ENCODE assay signal across 17 cellular contexts in genomic region chr14:101009531-101009930, GRCh38.
DNase-seq lines count a peak whose midpoint lies in the region; ATAC-seq and TF ChIP-seq lines count a peak whose summit lies in the region.
"Had no signal": no experiment of that assay in that cellular context is flagged by ENCODE, and none has a peak within 500 bp of the region (broad histone marks: within the 10 kb centered on the region; RNA-seq: fewer than 3 reads in every experiment).

No MANE protein-coding gene starts in this region.

- H2AK5ac ChIP-seq in H9 (ENCODE audit: insufficient read length, low read length) (no peak overlapping the region), neuronal stem cell (ENCODE audit: low read depth, low read length) (no peak overlapping the region)

- H2BK120ac ChIP-seq in H9 (ENCODE audit: low read depth, low read length, poor library complexity, severe bottlenecking): no peak overlapping the region
- no peak overlapping the region for H2BK120ac ChIP-seq in neuronal stem cell (ENCODE audit: low read depth, low read length)

- H4K20me1 ChIP-seq in H9 (ENCODE audit: control insufficient read depth, insufficient read depth, insufficient read length): no peaks in the 10 kb centered on the region
- H4K20me1 ChIP-seq: BLaER1 had no signal

- H2BK12ac ChIP-seq in H9 (ENCODE audit: insufficient read length, low read depth, low read length) (no peak overlapping the region), neuronal stem cell (ENCODE audit: low read length) (no peak overlapping the region)

- no peak overlapping the region for H2BK5ac ChIP-seq in H9 (ENCODE audit: insufficient read length, low read length)
- no peak overlapping the region for H2BK5ac ChIP-seq in neuronal stem cell (ENCODE audit: low read length)

- H3K23me2 ChIP-seq in H9 (ENCODE audit: insufficient read length, low read depth, low read length, poor library complexity, severe bottlenecking): no peaks in the 10 kb centered on the region

- H2BK15ac ChIP-seq in H9 (ENCODE audit: low read depth, low read length): no peak overlapping the region
- no peak overlapping the region for H2BK15ac ChIP-seq in neuronal stem cell (ENCODE audit: low read length)

- H3K79me1 ChIP-seq in H9 (ENCODE audit: insufficient read depth, low read depth, low read length, poor library complexity, severe bottlenecking) (no peaks in the 10 kb centered on the region), neuronal stem cell (ENCODE audit: low read depth, low read length) (no peaks in the 10 kb centered on the region)

- no peaks in the 10 kb centered on the region for H3K79me2 ChIP-seq in H9 (ENCODE audit: insufficient read depth, low read length)

- H3K36me3 Mint-ChIP-seq in H9 (ENCODE audit: insufficient read depth in 1 of 3, low read depth in 3 of 3): peaks cover 0 to 6% (median 3%) of the 10 kb centered on the region in 3 experiments; a peak in 1 of 7 replicates
- H3K36me3 Mint-ChIP-seq in endodermal cell (ENCODE audit: low read depth): no peaks in the 10 kb centered on the region
- H3K36me3 Mint-ChIP-seq: CD4-positive, alpha-beta memory T cell had no signal

- H3K4me3 Mint-ChIP-seq in H9: peak overlapping the region in 1 of 2 experiments; percentile 40; a peak in 1 of 5 replicates
- no peak overlapping the region for H3K4me3 Mint-ChIP-seq in endodermal cell

- H2AFZ ChIP-seq in H9 (ENCODE audit: low read length) (no peak overlapping the region), neuronal stem cell (ENCODE audit: low read length) (no peak overlapping the region)

- H3K4me1 Mint-ChIP-seq in H9 (peaks cover 7 to 8% of the 10 kb centered on the region in 2 experiments; a peak in 3 of 4 replicates), endodermal cell (no peaks in the 10 kb centered on the region)
- H3K4me1 Mint-ChIP-seq: CD4-positive, alpha-beta memory T cell had no signal

- no peaks in the 10 kb centered on the region for H3K9me3 ChIP-seq in H9 (ENCODE audit: control insufficient read depth, low read depth, low read length)
- H3K9me3 ChIP-seq in endodermal cell (ENCODE audit: control insufficient read depth, low read length): no peaks in the 10 kb centered on the region
- H3K9me3 ChIP-seq in neuronal stem cell (replicated peaks in 1 of 2; ENCODE audit: control insufficient read depth in 2 of 2, insufficient read depth in 1 of 2, low read depth in 1 of 2, low read length in 2 of 2): peaks cover 0 to 6% of the 10 kb centered on the region in 2 donors
- peaks cover 4% of the 10 kb centered on the region for H3K9me3 ChIP-seq in mucosa of descending colon
- H3K9me3 ChIP-seq: A549 had no signal

- intact Hi-C loops in mucosa of descending colon (cut with DNase I, micrococcal nuclease): no loop called here

- H3K56ac ChIP-seq in H9 (ENCODE audit: insufficient read length, low read depth, low read length): no peak overlapping the region

- no peak overlapping the region for H3K4me3 ChIP-seq in endodermal cell (ENCODE audit: low read length)
- no peak overlapping the region for H3K4me3 ChIP-seq in neuronal stem cell (ENCODE audit: low read length in 2 of 2)
- H3K4me3 ChIP-seq in mucosa of descending colon: no peak overlapping the region
- H3K4me3 ChIP-seq: A549, BLaER1, K562 had no signal

- H3K27me3 Mint-ChIP-seq in H9 (ENCODE audit: low read depth): peaks cover 5% of the 10 kb centered on the region
- H3K27me3 Mint-ChIP-seq in endodermal cell (ENCODE audit: insufficient read depth): peaks cover 1% of the 10 kb centered on the region

- H3K9me3 Mint-ChIP-seq in H9: peaks cover 8 to 12% of the 10 kb centered on the region in 2 experiments
- peaks cover 12% of the 10 kb centered on the region for H3K9me3 Mint-ChIP-seq in endodermal cell

- no peak overlapping the region for H3K9ac ChIP-seq in H9 (ENCODE audit: extremely low read depth, insufficient read length, low read length)
- H3K9ac ChIP-seq in endodermal cell (ENCODE audit: extremely low read depth, low read length, poor library complexity, severe bottlenecking): no peak overlapping the region
- H3K9ac ChIP-seq in neuronal stem cell (ENCODE audit: low read depth, low read length, poor library complexity): no peak overlapping the region
- H3K9ac ChIP-seq: BLaER1 had no signal

- H4K91ac ChIP-seq in H9 (ENCODE audit: insufficient read length, low read depth, low read length) (no peak overlapping the region), neuronal stem cell (ENCODE audit: low read depth, low read length, poor library complexity) (no peak overlapping the region)

- DNase-seq in AG08396 (ENCODE audit: low spot score) (peak; percentile 1), H9 (peak; percentile 12), endodermal cell (peak; percentile 27), neuronal stem cell (ENCODE audit: low spot score) (no peak), mucosa of descending colon (no peak), OCI-M2 (lab: John Stamatoyannopoulos, UW; ENCODE audit: unreplicated experiment) (no peak), dedifferentiated amniotic fluid mesenchymal stem cell (ENCODE audit: extremely low spot score) (no peak)
- DNase-seq: CD4-positive, alpha-beta memory T cell; EL; NCI-H1105; NCI-H2081; NK-92 treated with Interleukin-12 subunit alpha and Interleukin-12 subunit beta, amount 100 ng/mL, for 24 hours had no signal

- H2BK20ac ChIP-seq in H9 (ENCODE audit: low read depth, low read length, poor library complexity, severe bottlenecking): no peak overlapping the region

- no peak overlapping the region for H3K4me2 ChIP-seq in H9 (ENCODE audit: insufficient read depth, insufficient read length, low read length)
- no peak overlapping the region for H3K4me2 ChIP-seq in neuronal stem cell (ENCODE audit: insufficient read depth, low read length, poor library complexity, severe bottlenecking)
- H3K4me2 ChIP-seq: A549, BLaER1 had no signal

- WGBS in H9 (ENCODE audit: extremely low coverage, insufficient read length, low lambda C conversion rate): no CpG with 5 or more reads among the region's 5 CpGs
- WGBS in endodermal cell (ENCODE audit: insufficient coverage in 1 of 2, insufficient read length in 1 of 2), 2 experiments: 91 to 100% methylated on average over 2 to 5 of the region's 5 CpGs
- no CpG with 5 or more reads among the region's 5 CpGs for WGBS in neuronal stem cell (ENCODE audit: extremely low coverage in 2 of 2, insufficient read length in 2 of 2, insufficient replicate concordance in 1 of 2), 2 donors

- H3K14ac ChIP-seq in H9 (ENCODE audit: insufficient read depth, low read length): no peak overlapping the region; the same call in 1 of the 2 replicates
- H3K14ac ChIP-seq in neuronal stem cell (ENCODE audit: low read length): no peak overlapping the region

- H3K4me1 ChIP-seq in H9 (ENCODE audit: insufficient read depth, low read length) (no peaks in the 10 kb centered on the region), endodermal cell (ENCODE audit: control insufficient read depth, insufficient read depth, low read length) (no peaks in the 10 kb centered on the region), neuronal stem cell (ENCODE audit: control insufficient read depth in 2 of 2, insufficient read depth in 1 of 2, low read depth in 1 of 2, low read length in 2 of 2) (peaks cover 0 to 2% of the 10 kb centered on the region in 2 donors), mucosa of descending colon (ENCODE audit: low read depth) (no peaks in the 10 kb centered on the region)
- H3K4me1 ChIP-seq: A549 had no signal

- H3K18ac ChIP-seq in H9 (ENCODE audit: insufficient read length, low read depth, low read length): no peak overlapping the region
- H3K18ac ChIP-seq in neuronal stem cell (ENCODE audit: low read length): no peak overlapping the region

- no peaks in the 10 kb centered on the region for H3K27me3 ChIP-seq in H9 (ENCODE audit: insufficient read depth, low read length)
- H3K27me3 ChIP-seq in endodermal cell (ENCODE audit: control insufficient read depth, insufficient read depth, low read length, poor library complexity, severe bottlenecking): no peaks in the 10 kb centered on the region
- peaks cover 0 to 6% (median 0%) of the 10 kb centered on the region in 3 experiments for H3K27me3 ChIP-seq in neuronal stem cell (ENCODE audit: control insufficient read depth in 3 of 3, insufficient read depth in 3 of 3, low read depth in 1 of 3, low read length in 3 of 3)
- H3K27me3 ChIP-seq: BLaER1 had no signal

- no peak overlapping the region for H3T11ph ChIP-seq in H9 (ENCODE audit: low read length)

- H3K23ac ChIP-seq in H9 (ENCODE audit: insufficient read length, low read depth, low read length) (no peak overlapping the region), neuronal stem cell (ENCODE audit: low read depth, low read length, poor library complexity) (peak overlapping the region; percentile 22)

- H3K36me3 ChIP-seq in endodermal cell (ENCODE audit: control insufficient read depth, insufficient read depth, low read length): no peaks in the 10 kb centered on the region
- H3K36me3 ChIP-seq in neuronal stem cell (replicated peaks in 1 of 2; ENCODE audit: control insufficient read depth in 2 of 2, insufficient read depth in 2 of 2, low read length in 2 of 2): no peaks in the 10 kb centered on the region
- H3K36me3 ChIP-seq in mucosa of descending colon (ENCODE audit: low read depth): no peaks in the 10 kb centered on the region
- H3K36me3 ChIP-seq: BLaER1 had no signal

- H3K4ac ChIP-seq in H9 (ENCODE audit: low read depth, low read length) (no peak overlapping the region), neuronal stem cell (ENCODE audit: low read length) (no peak overlapping the region)

- H3K27ac Mint-ChIP-seq in H9 (peak overlapping the region in 1 of 3 experiments; percentile 88; a peak in 2 of 7 replicates), endodermal cell (no peak overlapping the region)
- H3K27ac Mint-ChIP-seq: CD4-positive, alpha-beta memory T cell had no signal

- no peak overlapping the region for H3K27ac ChIP-seq in H9 (ENCODE audit: insufficient read length, low read depth, low read length)
- H3K27ac ChIP-seq in endodermal cell (ENCODE audit: low read depth, low read length): no peak overlapping the region
- no peak overlapping the region for H3K27ac ChIP-seq in neuronal stem cell (replicated peaks; ENCODE audit: low read length)
- H3K27ac ChIP-seq: A549, BLaER1 had no signal

- no peak overlapping the region for H4K5ac ChIP-seq in H9 (ENCODE audit: insufficient read length, low read depth, low read length)

- TF ChIP-seq CTCF in H9 (conservative IDR thresholded peaks at IDR 0.05) (no peak), endodermal cell (conservative IDR thresholded peaks at IDR 0.05) (no peak), mucosa of descending colon (IDR thresholded peaks at IDR 0.05) (no peak)

- H4K8ac ChIP-seq in H9 (replicated peaks; ENCODE audit: insufficient read length, low read depth, low read length): no peak overlapping the region
- H4K8ac ChIP-seq in neuronal stem cell (ENCODE audit: low read depth, low read length): no peak overlapping the region

- ATAC-seq in HG03095 (IDR thresholded peaks at IDR 0.05; ENCODE audit: unreplicated experiment): no peak
- ATAC-seq in mucosa of descending colon: no peak
- ATAC-seq: A549, K562, Right ventricle myocardium inferior had no signal

Comparison
In these comparisons a context has a peak if more than half of its experiments do, and no peak if none do; other contexts are left out.
1. DNase-seq: peak in AG08396 (single experiment), H9 (single experiment) and endodermal cell (single experiment); none in neuronal stem cell (single experiment), mucosa of descending colon (0 of 3), OCI-M2 (single experiment) and dedifferentiated amniotic fluid mesenchymal stem cell (single experiment).